In genomic region chr2:96832401-96832750, GRCh38 we compare ENCODE assay signal across 16 cellular contexts. TPM values are rescaled to one million over a fixed set of nuclear protein-coding genes. Genes with fewer than 3 reads are reported as not detected.
A peak's percentile ranks its signal among the peaks of the same experiment; 100 is the strongest.
DNase-seq lines count a peak whose midpoint lies in the region; ATAC-seq, FAIRE-seq and TF ChIP-seq lines count a peak whose summit lies in the region.
"Had no signal": no experiment of that assay in that cellular context is flagged by ENCODE, and none has a peak within 500 bp of the region (broad histone marks: within the 10 kb centered on the region; RNA-seq: fewer than 3 reads in every experiment).

No MANE protein-coding gene starts in this region.

- no peak for TF ChIP-seq CTCF in breast epithelium (IDR thresholded peaks at IDR 0.05)
- TF ChIP-seq CTCF in spleen (IDR thresholded peaks at IDR 0.05 in 8 of 11, conservative IDR thresholded peaks at IDR 0.05 in 3 of 11) = no peak

- H3K4me1 ChIP-seq in HUES48 (ENCODE audit: control insufficient read depth, insufficient read depth, low read length) = peaks cover 19% of the 10 kb centered on the region
- H3K4me1 ChIP-seq in breast epithelium = no peaks in the 10 kb centered on the region
- H3K4me1 ChIP-seq in mesodermal cell (ENCODE audit: control insufficient read depth, insufficient read depth, low read length, poor library complexity, severe bottlenecking) = peaks cover 22% of the 10 kb centered on the region
- peaks cover 0 to 23% (median 13%) of the 10 kb centered on the region in 6 donors for H3K4me1 ChIP-seq in spleen

- no peak for FAIRE-seq in HTR-8/SVneo (lab: Jason Lieb, UNC)
- FAIRE-seq: G401.6 had no signal

- intact Hi-C loops in breast epithelium (cut with DNase I; ENCODE audit: low total_unique reads) (no loop called here), spleen (cut with DNase I; ENCODE audit: low total_unique reads) (no loop called here)

- WGBS in mesodermal cell (ENCODE audit: insufficient coverage in 2 of 2), 2 experiments = 56 to 65% methylated on average over 9 to 11 of the region's 12 CpGs
- 86 to 89% (median 88%) methylated on average over 12 of the region's 12 CpGs for WGBS in spleen, 5 donors

- H3K4me3 ChIP-seq in HUES48 (ENCODE audit: low read depth, low read length) = 0 out of 2 replicates have a peak overlapping the region, but pooled peaks have one; percentile 28
- no peak overlapping the region for H3K4me3 ChIP-seq in breast epithelium
- no peak overlapping the region for H3K4me3 ChIP-seq in mesodermal cell (ENCODE audit: extremely low read depth, insufficient read depth, low read length, poor library complexity, severe bottlenecking)
- no peak overlapping the region for H3K4me3 ChIP-seq in spleen

- TF ChIP-seq POLR2A in breast epithelium (IDR thresholded peaks at IDR 0.05) (no peak), spleen (IDR thresholded peaks at IDR 0.05) (no peak)

- H3K9me3 ChIP-seq in HUES48 (ENCODE audit: control insufficient read depth, insufficient read depth, low read length) = no peaks in the 10 kb centered on the region
- no peaks in the 10 kb centered on the region for H3K9me3 ChIP-seq in breast epithelium
- H3K9me3 ChIP-seq in mesodermal cell (ENCODE audit: control insufficient read depth, low read length) = no peaks in the 10 kb centered on the region
- no peaks in the 10 kb centered on the region for H3K9me3 ChIP-seq in spleen

- H3K27me3 ChIP-seq in HUES48 (ENCODE audit: control insufficient read depth, insufficient read depth, low read length) = no peaks in the 10 kb centered on the region
- no peaks in the 10 kb centered on the region for H3K27me3 ChIP-seq in breast epithelium
- H3K27me3 ChIP-seq in spleen (replicated peaks in 1 of 7) = no peaks in the 10 kb centered on the region

- no peak for DNase-seq in breast epithelium (ENCODE audit: low spot score in 2 of 2)
- no peak for DNase-seq in spleen
- DNase-seq in HTR-8/SVneo (ENCODE audit: insufficient read length, low spot score) = no peak
- no peak for DNase-seq in foreskin melanocyte
- DNase-seq: CD4-positive, alpha-beta memory T cell; stimulated activated CD4-positive, alpha-beta T cell treated with anti-CD3 and anti-CD28 coated beads, Interleukin-4, amount 100 ng/mL, for 1 hour; stimulated activated naive CD4-positive, alpha-beta T cell; SW 1271; WERI-Rb-1 had no signal

- ATAC-seq in HG03045 (IDR thresholded peaks at IDR 0.05; ENCODE audit: unreplicated experiment) (no peak), GM21515 (IDR thresholded peaks at IDR 0.05; ENCODE audit: unreplicated experiment) (no peak)
- ATAC-seq: activated naive CD4-positive, alpha-beta T cell treated with anti-CD3 and anti-CD28 coated beads, Interleukin-2, amount 50 U/mL, for 72 hours had no signal

- no peak overlapping the region for H3K9ac ChIP-seq in HUES48 (ENCODE audit: low read depth, low read length)
- H3K9ac ChIP-seq: KMS-11 had no signal

- H3K27ac ChIP-seq in HUES48 (ENCODE audit: low read depth, low read length) (peak overlapping the region; percentile 88), breast epithelium (peak overlapping the region; percentile 52), mesodermal cell (ENCODE audit: low read depth, low read length, severe bottlenecking) (peak overlapping the region; percentile 93), spleen (peak overlapping the region; percentile 15 to 77 (median 60))
- H3K27ac ChIP-seq: KMS-11 had no signal

- H3K36me3 ChIP-seq in HUES48 (ENCODE audit: control insufficient read depth, insufficient read depth, low read length) (peaks cover 68% of the 10 kb centered on the region), breast epithelium (no peaks in the 10 kb centered on the region), mesodermal cell (ENCODE audit: control insufficient read depth, insufficient read depth, low read length) (peaks cover 47% of the 10 kb centered on the region), spleen (peaks cover 0 to 90% (median 64%) of the 10 kb centered on the region in 6 donors)

RNA-seq across cellular contexts. Expression of gene ANKRD23, which starts 11.4 kb away (rescaled TPM):
- total RNA-seq in breast epithelium (1 to 10 TPM; 3.5 to 9.4 (median 7.2) TPM), spleen (10 to 100 TPM in 3 of 7 donors, 1 to 10 TPM in 4; 4.6 to 19.8 (median 9.3) TPM)
- 2.4 TPM for polyA plus RNA-seq in mesodermal cell (2013, experiment 1 of 2)
- polyA plus RNA-seq in mesodermal cell (2013, experiment 2 of 2) = 1.4 TPM
- 1 to 10 TPM; 2.4 to 4.9 (median 3.9) TPM for polyA plus RNA-seq in spleen

RNA-seq across cellular contexts. Expression of gene CNNM3, which starts 16.3 kb away (rescaled TPM):
- total RNA-seq in breast epithelium (10 to 100 TPM in 2 of 3 donors, 1 to 10 TPM in 1; 7.5 to 13.8 (median 11.8) TPM), spleen (10 to 100 TPM; 20.7 to 37.8 (median 25.6) TPM)
- 10.5 TPM for polyA plus RNA-seq in mesodermal cell (2013, experiment 1 of 2)
- 8.6 TPM for polyA plus RNA-seq in mesodermal cell (2013, experiment 2 of 2)
- 1 to 10 TPM; 3.7 to 7.8 (median 3.7) TPM for polyA plus RNA-seq in spleen

RNA-seq across cellular contexts. Expression of gene ANKRD39, which starts 25.4 kb away (rescaled TPM):
- total RNA-seq in breast epithelium (10 to 100 TPM in 1 of 3 donors, 1 to 10 TPM in 2; 8.8 to 15.8 (median 9.2) TPM), spleen (10 to 100 TPM; 13.6 to 32.2 (median 22.5) TPM)
- 11.3 TPM for polyA plus RNA-seq in mesodermal cell (2013, experiment 1 of 2)
- polyA plus RNA-seq in mesodermal cell (2013, experiment 2 of 2) = 10.2 TPM
- 10 to 100 TPM; 13.7 to 17.7 (median 15.8) TPM for polyA plus RNA-seq in spleen

RNA-seq across cellular contexts. Expression of gene SEMA4C, which starts 37.5 kb away (rescaled TPM):
- 10 to 100 TPM; 17.9 to 37.3 (median 31.5) TPM for total RNA-seq in breast epithelium
- 113 TPM for polyA plus RNA-seq in mesodermal cell (2013, experiment 1 of 2)
- polyA plus RNA-seq in mesodermal cell (2013, experiment 2 of 2) = 80.1 TPM
- total RNA-seq in spleen = 100 to 1,000 TPM in 2 of 7 donors, 10 to 100 TPM in 5; 59.7 to 205 (median 70.3) TPM
- 10 to 100 TPM in 2 of 3 donors, 1 to 10 TPM in 1; 6.1 to 37.2 (median 16.5) TPM for polyA plus RNA-seq in spleen
